Comparison of ENCODE assay signal across 24 cellular contexts in genomic region chr18:3495691-3496090, GRCh38. TPM values are rescaled to one million over a fixed set of nuclear protein-coding genes. Genes with fewer than 3 reads are reported as not detected.
DNase-seq lines count a peak whose midpoint lies in the region; ATAC-seq, FAIRE-seq and TF ChIP-seq lines count a peak whose summit lies in the region.
"Had no signal": no experiment of that assay in that cellular context is flagged by ENCODE, and none has a peak within 500 bp of the region (broad histone marks: within the 10 kb centered on the region; RNA-seq: fewer than 3 reads in every experiment).

No MANE protein-coding gene starts in this region.

- SMC1A ChIA-PET in GM12878 (lab: Charles Lee; ENCODE audit: uncharacterized antibody, unreplicated experiment) = interaction anchor here (0.6 to 3.1 kb wide), 4 partner anchors 12 to 1499 kb away, joined by 4 to 25 read pairs (median 12); no protein-coding TSS in a partner anchor

- no TSS peak for BruUV-seq in GM12878 (replicated peaks; lab: Mats Ljungman, UMichigan)
- BruUV-seq in PC-9 (replicated peaks; lab: Mats Ljungman, UMichigan) = no TSS peak

- H3K27ac Mint-ChIP-seq in activated CD8-positive, alpha-beta T cell treated with anti-CD3 and anti-CD28 coated beads for 36 hours = no peak overlapping the region
- no peak overlapping the region for H3K27ac Mint-ChIP-seq in activated CD8-positive, alpha-beta T cell treated with anti-CD3 and anti-CD28 coated beads, Interleukin-2, amount 10 ng/mL, durations not matched to agents 7 days and 5 days
- H3K27ac Mint-ChIP-seq: CD14-positive monocyte had no signal

- CTCF ChIA-PET in activated CD8-positive, alpha-beta T cell treated with anti-CD3 and anti-CD28 coated beads for 36 hours (lab: Charles Lee) = interaction anchor here (1.0 kb wide), 1 partner anchor 170 kb away, joined by 5 read pairs; no protein-coding TSS in a partner anchor
- CTCF ChIA-PET in activated CD8-positive, alpha-beta T cell treated with anti-CD3 and anti-CD28 coated beads, Interleukin-2, amount 10 ng/mL, durations not matched to agents 7 days and 5 days (lab: Charles Lee) = interaction anchor here (0.9 kb wide), 1 partner anchor 30 kb away, joined by 3 read pairs; no protein-coding TSS in a partner anchor
- CTCF ChIA-PET in GM12878 (lab: Yijun Ruan, JAX) = no interaction called here
- CTCF ChIA-PET in PC-9 (lab: Charles Lee) = no interaction called here

- H4K20me1 ChIP-seq in OCI-LY3 (ENCODE audit: insufficient read depth, low read length) (no peaks in the 10 kb centered on the region), GM12878 (ENCODE audit: control insufficient read depth, insufficient read depth) (no peaks in the 10 kb centered on the region), PC-9 (ENCODE audit: insufficient read depth) (no peaks in the 10 kb centered on the region)

- H3K79me2 ChIP-seq in OCI-LY3 (ENCODE audit: low read length) (peaks cover 48% of the 10 kb centered on the region), GM12878 (ENCODE audit: control insufficient read depth, insufficient read depth, low read length) (no peaks in the 10 kb centered on the region), PC-9 (ENCODE audit: low read depth) (no peaks in the 10 kb centered on the region)

- no peaks in the 10 kb centered on the region for H3F3A ChIP-seq in PC-9 (ENCODE audit: insufficient read depth, low read depth)

- peaks cover 27% of the 10 kb centered on the region for H3K27me3 Mint-ChIP-seq in activated CD8-positive, alpha-beta T cell treated with anti-CD3 and anti-CD28 coated beads for 36 hours
- peaks cover 49% of the 10 kb centered on the region for H3K27me3 Mint-ChIP-seq in activated CD8-positive, alpha-beta T cell treated with anti-CD3 and anti-CD28 coated beads, Interleukin-2, amount 10 ng/mL, durations not matched to agents 7 days and 5 days (ENCODE audit: low read depth)

- H3K9ac ChIP-seq in OCI-LY3 (ENCODE audit: low read length) (peak overlapping the region; percentile 90), GM12878 (ENCODE audit: control insufficient read depth, insufficient read depth, low read length) (no peak overlapping the region)

- no peak overlapping the region for H3K4me3 Mint-ChIP-seq in activated CD8-positive, alpha-beta T cell treated with anti-CD3 and anti-CD28 coated beads for 36 hours
- no peak overlapping the region for H3K4me3 Mint-ChIP-seq in activated CD8-positive, alpha-beta T cell treated with anti-CD3 and anti-CD28 coated beads, Interleukin-2, amount 10 ng/mL, durations not matched to agents 7 days and 5 days
- H3K4me3 Mint-ChIP-seq: CD14-positive monocyte had no signal

- H3K4me3 ChIP-seq in OCI-LY3 (ENCODE audit: low read length) = peak overlapping the region; percentile 72
- no peak overlapping the region for H3K4me3 ChIP-seq in GM12878
- no peak overlapping the region for H3K4me3 ChIP-seq in PC-9
- H3K4me3 ChIP-seq: MG63, SJSA1 had no signal

- H3K27ac ChIP-seq in OCI-LY3 (ENCODE audit: low read length) (peak overlapping the region; percentile 95), GM12878 (ENCODE audit: control insufficient read depth, insufficient read depth) (no peak overlapping the region), PC-9 (no peak overlapping the region)
- H3K27ac ChIP-seq: SJSA1 had no signal

- H3K36me3 Mint-ChIP-seq in activated CD8-positive, alpha-beta T cell treated with anti-CD3 and anti-CD28 coated beads for 36 hours (ENCODE audit: low read depth) = no peaks in the 10 kb centered on the region
- H3K36me3 Mint-ChIP-seq in activated CD8-positive, alpha-beta T cell treated with anti-CD3 and anti-CD28 coated beads, Interleukin-2, amount 10 ng/mL, durations not matched to agents 7 days and 5 days (ENCODE audit: low read depth) = no peaks in the 10 kb centered on the region

- H3K4me2 ChIP-seq in OCI-LY3 (ENCODE audit: low read length) (peak overlapping the region; percentile 92), GM12878 (ENCODE audit: control insufficient read depth, insufficient read depth) (no peak overlapping the region), PC-9 (no peak overlapping the region)

- no peaks in the 10 kb centered on the region for H3K36me3 ChIP-seq in OCI-LY3 (replicated peaks; ENCODE audit: low read depth, low read length)
- no peaks in the 10 kb centered on the region for H3K36me3 ChIP-seq in GM12878 (ENCODE audit: control insufficient read depth in 2 of 2, insufficient read depth in 2 of 2, low read length in 1 of 2)
- no peaks in the 10 kb centered on the region for H3K36me3 ChIP-seq in PC-9 (ENCODE audit: low read depth)
- H3K36me3 ChIP-seq: MG63, SJSA1 had no signal

- H2AFZ ChIP-seq in OCI-LY3 (ENCODE audit: low read depth, low read length) (no peak overlapping the region), GM12878 (ENCODE audit: control insufficient read depth, low read depth, low read length) (no peak overlapping the region), PC-9 (no peak overlapping the region)

- in situ Hi-C loops in GM12878 (cut with MboI) = no loop called here

- H3K27me3 ChIP-seq in OCI-LY3 (ENCODE audit: low read depth, low read length) (no peaks in the 10 kb centered on the region), GM12878 (replicated peaks in 1 of 2; ENCODE audit: control insufficient read depth in 2 of 2, insufficient read depth in 2 of 2, low read length in 1 of 2) (peaks cover 0 to 16% of the 10 kb centered on the region in 2 experiments; a peak in 2 of 4 replicates), PC-9 (ENCODE audit: insufficient read depth, low read depth) (no peaks in the 10 kb centered on the region)
- H3K27me3 ChIP-seq: MG63, SJSA1 had no signal

- peak; percentile 34 for ATAC-seq in activated CD8-positive, alpha-beta T cell treated with anti-CD3 and anti-CD28 coated beads for 36 hours
- no peak for ATAC-seq in activated CD8-positive, alpha-beta T cell treated with anti-CD3 and anti-CD28 coated beads, Interleukin-2, amount 10 ng/mL, durations not matched to agents 7 days and 5 days
- ATAC-seq in GM12878 = peak; percentile 66
- ATAC-seq: HCT116, Right ventricle myocardium inferior had no signal

- H3K4me1 ChIP-seq in OCI-LY3 (ENCODE audit: low read length) = peaks cover 77% of the 10 kb centered on the region
- H3K4me1 ChIP-seq in GM12878 (ENCODE audit: control insufficient read depth, insufficient read depth, low read length) = no peaks in the 10 kb centered on the region
- 0 out of 2 replicates have a peak, but pooled peaks cover 5% of the 10 kb centered on the region for H3K4me1 ChIP-seq in PC-9 (replicated peaks; ENCODE audit: insufficient read depth)

- no peak for TF ChIP-seq CTCF in activated CD8-positive, alpha-beta T cell treated with anti-CD3 and anti-CD28 coated beads for 36 hours (IDR thresholded peaks at IDR 0.05)
- TF ChIP-seq CTCF in OCI-LY3 (IDR thresholded peaks at IDR 0.05; ENCODE audit: low read depth, low read length) (no peak), GM12878 (IDR thresholded peaks at IDR 0.05 in 2 of 3, conservative IDR thresholded peaks at IDR 0.05 in 1 of 3; ENCODE audit: control insufficient read depth in 2 of 3, extremely low read depth in 1 of 3, insufficient read depth in 1 of 3, low read depth in 3 of 3, low read length in 3 of 3) (no peak), PC-9 (conservative IDR thresholded peaks at IDR 0.05) (no peak)

- POLR2A ChIA-PET in activated CD8-positive, alpha-beta T cell treated with anti-CD3 and anti-CD28 coated beads for 36 hours (lab: Charles Lee) = interaction anchor here (0.8 kb wide), 1 partner anchor 98 kb away, joined by 4 read pairs; no protein-coding TSS in a partner anchor
- POLR2A ChIA-PET in activated CD8-positive, alpha-beta T cell treated with anti-CD3 and anti-CD28 coated beads, Interleukin-2, amount 10 ng/mL, durations not matched to agents 7 days and 5 days (lab: Charles Lee) = no interaction called here
- POLR2A ChIA-PET in GM12878 (lab: Charles Lee) (no interaction called here), PC-9 (lab: Charles Lee; ENCODE audit: unreplicated experiment) (no interaction called here)

- TF ChIP-seq RAD21 in GM12878 (IDR thresholded peaks at IDR 0.05; ENCODE audit: insufficient read depth, low read depth, low read length) = no peak

- H3K9me3 Mint-ChIP-seq in activated CD8-positive, alpha-beta T cell treated with anti-CD3 and anti-CD28 coated beads for 36 hours = no peaks in the 10 kb centered on the region
- no peaks in the 10 kb centered on the region for H3K9me3 Mint-ChIP-seq in activated CD8-positive, alpha-beta T cell treated with anti-CD3 and anti-CD28 coated beads, Interleukin-2, amount 10 ng/mL, durations not matched to agents 7 days and 5 days (ENCODE audit: insufficient read depth)

- RAD21 ChIA-PET in GM12878 (lab: Charles Lee; ENCODE audit: unreplicated experiment) = interaction anchor here (3.3 kb wide), 1 partner anchor 31 kb away, joined by 18 read pairs; no protein-coding TSS in a partner anchor

- TF ChIP-seq EP300 in GM12878 (IDR thresholded peaks at IDR 0.05; ENCODE audit: borderline replicate concordance in 1 of 2, control insufficient read depth in 1 of 2, low read depth in 2 of 2, low read length in 2 of 2) = peak in 1 of 2 experiments; percentile 28; a peak in 1 of 4 replicates

- intact Hi-C loops in activated CD8-positive, alpha-beta T cell treated with anti-CD3 and anti-CD28 coated beads for 36 hours (cut with micrococcal nuclease) = no loop called here
- intact Hi-C loops in GM12878 (cut with micrococcal nuclease; ENCODE audit: unreplicated experiment) (no loop called here), PC-9 (cut with micrococcal nuclease; ENCODE audit: unreplicated experiment) (no loop called here)

- no peak for TF ChIP-seq POLR2A in GM12878 (IDR thresholded peaks at IDR 0.05; ENCODE audit: low read depth, low read length)

- FAIRE-seq in GM12878 (lab: Jason Lieb, UNC) = no peak
- peak; percentile 90 for FAIRE-seq in urothelium cell line (lab: Jason Lieb, UNC)
- FAIRE-seq: GM18507, H1 had no signal

- H3K9me2 ChIP-seq in PC-9 (ENCODE audit: insufficient read depth) = no peaks in the 10 kb centered on the region

- WGBS in GM12878 (ENCODE audit: insufficient coverage, insufficient replicate concordance, low lambda C conversion rate, missing lambda C conversion rate) = 52% methylated on average over 7 of the region's 7 CpGs

- H3K4me1 Mint-ChIP-seq in activated CD8-positive, alpha-beta T cell treated with anti-CD3 and anti-CD28 coated beads for 36 hours (ENCODE audit: low read depth) = peaks cover 12% of the 10 kb centered on the region
- peaks cover 14% of the 10 kb centered on the region for H3K4me1 Mint-ChIP-seq in activated CD8-positive, alpha-beta T cell treated with anti-CD3 and anti-CD28 coated beads, Interleukin-2, amount 10 ng/mL, durations not matched to agents 7 days and 5 days (ENCODE audit: low read depth)

- DNase-seq in activated CD8-positive, alpha-beta T cell treated with anti-CD3 and anti-CD28 coated beads for 36 hours = no peak
- DNase-seq in activated CD8-positive, alpha-beta T cell treated with anti-CD3 and anti-CD28 coated beads, Interleukin-2, amount 10 ng/mL, durations not matched to agents 7 days and 5 days = no peak
- no peak for DNase-seq in GM12878 (ENCODE audit: low read depth, low spot score)
- no peak for DNase-seq in urothelium cell line (ENCODE audit: low spot score)
- DNase-seq in PC-9 = no peak
- no peak for DNase-seq in NCI-H2227 treated with DMSO at 0.1 percent for 48 hours (lab: John Stamatoyannopoulos, UW)
- DNase-seq in NCI-H524 (lab: John Stamatoyannopoulos, UW) = no peak
- DNase-seq: COR-L47; DMS 273 treated with DMSO at 0.1 percent for 48 hours; MG63; NCI-H1048; NCI-H1417 treated with DMSO at 0.1 percent for 48 hours; NCI-H187 treated with DMSO at 0.1 percent for 48 hours; NCI-H2107; NCI-H510A; NCI-H748 treated with DMSO at 0.1 percent for 48 hours; NK-92 treated with Interleukin-12 subunit alpha and Interleukin-12 subunit beta, amount 100 ng/mL, for 24 hours had no signal

- H3K9me3 ChIP-seq in OCI-LY3 (ENCODE audit: insufficient read depth, low read length) = no peaks in the 10 kb centered on the region
- no peaks in the 10 kb centered on the region for H3K9me3 ChIP-seq in GM12878 (replicated peaks; ENCODE audit: control insufficient read depth, insufficient read depth, low read length)
- H3K9me3 ChIP-seq in PC-9 (ENCODE audit: insufficient read depth, low read depth) = no peaks in the 10 kb centered on the region
- H3K9me3 ChIP-seq: MG63, SJSA1 had no signal

RNA-seq across cellular contexts. Expression of gene TGIF1, which starts 45.7 kb away (rescaled TPM):
- 10 to 100 TPM; 33.3 to 34.5 TPM for total RNA-seq in activated CD8-positive, alpha-beta T cell treated with anti-CD3 and anti-CD28 coated beads for 36 hours
- total RNA-seq in activated CD8-positive, alpha-beta T cell treated with anti-CD3 and anti-CD28 coated beads, Interleukin-2, amount 10 ng/mL, durations not matched to agents 7 days and 5 days = 1 to 10 TPM; 8.2 to 8.7 TPM
- total RNA-seq in GM12878 (2013; cell fraction: nucleolus; rRNA removed) = 35.4 and 35.6 TPM in 2 replicates
- total RNA-seq in GM12878 (2014; rRNA removed) (8.3 and 9.0 TPM in 2 replicates), GM12878 (2014; rRNA removed; fragmentation: Illumina TruSeq; extraction: Trizol) (5.3 and 6.7 TPM in 2 replicates), GM12878 (2021) (6.2 and 6.4 TPM in 2 replicates), PC-9 (2021) (188 and 203 TPM in 2 replicates)
- polyA plus RNA-seq in GM12878 (2011; ENCODE audit: low read depth) = 2.1 TPM
- polyA plus RNA-seq in GM12878 (2011; rRNA removed) (1.5 and 1.8 TPM in 2 replicates), GM12878 (2014; fragmentation: Illumina TruSeq; extraction: Trizol) (8.5 and 9.3 TPM in 2 replicates), GM12878 (2014; fragmentation: Nextera tagmentation; extraction: Ambion mirVana) (1 to 10 TPM; 2.1 TPM), GM12878 (2014; rRNA removed) (6.6 and 7.8 TPM in 2 replicates), GM12878 (2016; fragmentation: Nextera tagmentation; extraction: Ambion mirVana) (1 to 10 TPM; 6.2 to 7.2 TPM)
- polyA plus RNA-seq in GM12878 (2011; cell fraction: cytosol; rRNA removed) = 1.6 and 2.5 TPM in 2 replicates
- polyA plus RNA-seq in GM12878 (2011; cell fraction: nucleus; rRNA removed) = 2.9 and 6.2 TPM in 2 replicates
- polyA plus RNA-seq in GM12878 (2012) = 3.6 and 6.1 TPM in 2 replicates
- 0.51 and 2.2 TPM in 2 replicates for polyA minus RNA-seq in GM12878 (2011; rRNA and poly(A)+ RNA removed)
- 1.2 and 1.7 TPM in 2 replicates for polyA minus RNA-seq in GM12878 (2011; cell fraction: cytosol; rRNA and poly(A)+ RNA removed)
- 0.85 and 2.9 TPM in 2 replicates for polyA minus RNA-seq in GM12878 (2011; cell fraction: nucleus; rRNA and poly(A)+ RNA removed)

Comparison
In these comparisons a context has a peak if more than half of its experiments do, and no peak if none do; other contexts are left out.
1. CTCF ChIA-PET loops: an anchor here in activated CD8-positive, alpha-beta T cell treated with anti-CD3 and anti-CD28 coated beads for 36 hours (1.0 kb wide) and activated CD8-positive, alpha-beta T cell treated with anti-CD3 and anti-CD28 coated beads, Interleukin-2, amount 10 ng/mL, durations not matched to agents 7 days and 5 days (0.9 kb wide); none called in GM12878 and PC-9.